1 cellular context compared by ENCODE assay signal in genomic region chr9:37423508-37423907, GRCh38.
TF ChIP-seq lines count a peak whose summit lies in the region.

No MANE protein-coding gene starts in this region.

TF ChIP-seq in K562, 482 proteins besides CTCF, POLR2A, EP300 and RAD21 (continued from another document):
- TF ChIP-seq, protein P1, sequence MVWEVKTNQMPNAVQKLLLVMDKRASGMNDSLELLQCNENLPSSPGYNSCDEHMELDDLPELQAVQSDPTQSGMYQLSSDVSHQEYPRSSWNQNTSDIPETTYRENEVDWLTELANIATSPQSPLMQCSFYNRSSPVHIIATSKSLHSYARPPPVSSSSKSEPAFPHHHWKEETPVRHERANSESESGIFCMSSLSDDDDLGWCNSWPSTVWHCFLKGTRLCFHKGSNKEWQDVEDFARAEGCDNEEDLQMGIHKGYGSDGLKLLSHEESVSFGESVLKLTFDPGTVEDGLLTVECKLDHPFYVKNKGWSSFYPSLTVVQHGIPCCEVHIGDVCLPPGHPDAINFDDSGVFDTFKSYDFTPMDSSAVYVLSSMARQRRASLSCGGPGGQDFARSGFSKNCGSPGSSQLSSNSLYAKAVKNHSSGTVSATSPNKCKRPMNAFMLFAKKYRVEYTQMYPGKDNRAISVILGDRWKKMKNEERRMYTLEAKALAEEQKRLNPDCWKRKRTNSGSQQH (CRISPR knock-in tag; IDR thresholded peaks at IDR 0.05), result no peak
- TF ChIP-seq DPF2 (IDR thresholded peaks at IDR 0.05), result no peak
- TF ChIP-seq ZNF639 (CRISPR knock-in tag; conservative IDR thresholded peaks at IDR 0.05 in 1 of 2, IDR thresholded peaks at IDR 0.05 in 1 of 2), result no peak
- no peak for TF ChIP-seq PRPF4 (IDR thresholded peaks at IDR 0.05; ENCODE audit: insufficient read depth, low read depth, low read length, poor library complexity, severe bottlenecking)
TF ChIP-seq in K562: peak in this region for 1.
